Comparison of ENCODE assay signal across 11 cellular contexts in genomic region chr6:13763740-13764381, GRCh38. TPM values are rescaled to one million over a fixed set of nuclear protein-coding genes. Genes with fewer than 3 reads are reported as not detected.
DNase-seq lines count a peak whose midpoint lies in the region; ATAC-seq and TF ChIP-seq lines count a peak whose summit lies in the region.
"Had no signal": no experiment of that assay in that cellular context is flagged by ENCODE, and none has a peak within 500 bp of the region (broad histone marks: within the 10 kb centered on the region; RNA-seq: fewer than 3 reads in every experiment).

No MANE protein-coding gene starts in this region.

- no peaks in the 10 kb centered on the region for H3K27me3 ChIP-seq in PC-3 (ENCODE audit: low read length)
- H3K27me3 ChIP-seq: uterus had no signal

- H3K4me1 Mint-ChIP-seq in activated naive CD8-positive, alpha-beta T cell treated with anti-CD3 and anti-CD28 coated beads, Interleukin-2, amount 10 ng/mL, durations not matched to agents 7 days and 5 days = peaks cover 49% of the 10 kb centered on the region

- H3K36me3 ChIP-seq in PC-3 (ENCODE audit: low read depth, low read length) = no peaks in the 10 kb centered on the region
- H3K36me3 ChIP-seq: uterus had no signal

- H3K4me1 ChIP-seq in PC-3 (ENCODE audit: insufficient read depth, low read length) = peaks cover 9% of the 10 kb centered on the region

- no peak overlapping the region for H3K27ac ChIP-seq in caudate nucleus (ENCODE audit: low read depth, low read length)
- H3K27ac ChIP-seq in PC-3 (ENCODE audit: low read length) = no peak overlapping the region
- H3K27ac ChIP-seq: PC-9, uterus had no signal

- no peaks in the 10 kb centered on the region for H3K9me3 ChIP-seq in PC-3 (ENCODE audit: low read length)
- H3K9me3 ChIP-seq: uterus had no signal

- peaks cover 4% of the 10 kb centered on the region for H3K36me3 Mint-ChIP-seq in activated naive CD8-positive, alpha-beta T cell treated with anti-CD3 and anti-CD28 coated beads, Interleukin-2, amount 10 ng/mL, durations not matched to agents 7 days and 5 days

- no peaks in the 10 kb centered on the region for H3K9me3 Mint-ChIP-seq in activated naive CD8-positive, alpha-beta T cell treated with anti-CD3 and anti-CD28 coated beads, Interleukin-2, amount 10 ng/mL, durations not matched to agents 7 days and 5 days

- CTCF ChIA-PET in PC-3 (lab: Charles Lee) = no interaction called here

- no peaks in the 10 kb centered on the region for H3K9me2 ChIP-seq in PC-3 (replicated peaks; ENCODE audit: low read length)

- H2AFZ ChIP-seq in PC-3 (ENCODE audit: low read length) = no peak overlapping the region
- H2AFZ ChIP-seq: PC-9 had no signal

- H3K4me3 ChIP-seq in PC-3 (ENCODE audit: low read length) = no peak overlapping the region
- H3K4me3 ChIP-seq: PC-9, uterus had no signal

- H3K27me3 Mint-ChIP-seq in activated naive CD8-positive, alpha-beta T cell treated with anti-CD3 and anti-CD28 coated beads, Interleukin-2, amount 10 ng/mL, durations not matched to agents 7 days and 5 days = no peaks in the 10 kb centered on the region

- H3K79me2 ChIP-seq in PC-3 (ENCODE audit: low read length) = no peaks in the 10 kb centered on the region

- BruUV-seq in PC-3 (replicated peaks; lab: Mats Ljungman, UMichigan) = no TSS peak

- no peaks in the 10 kb centered on the region for H4K20me1 ChIP-seq in PC-3 (ENCODE audit: low read length)

- H3K4me2 ChIP-seq in PC-3 (ENCODE audit: low read length) = no peak overlapping the region
- H3K4me2 ChIP-seq: PC-9 had no signal

- no peaks in the 10 kb centered on the region for H3F3A ChIP-seq in PC-3 (ENCODE audit: low read length, unreplicated experiment)

- H3K27ac Mint-ChIP-seq in activated naive CD8-positive, alpha-beta T cell treated with anti-CD3 and anti-CD28 coated beads, Interleukin-2, amount 10 ng/mL, durations not matched to agents 7 days and 5 days = peak overlapping the region; percentile 35

- peak; percentile 34 for DNase-seq in stimulated activated naive CD4-positive, alpha-beta T cell treated with Interleukin-2 at 50 U/mL for 16 hours (lab: John Stamatoyannopoulos, UW)
- DNase-seq in stimulated activated naive CD4-positive, alpha-beta T cell (lab: John Stamatoyannopoulos, UW) = no peak
- no peak for DNase-seq in activated naive CD8-positive, alpha-beta T cell treated with anti-CD3 and anti-CD28 coated beads, Interleukin-2, amount 10 ng/mL, durations not matched to agents 7 days and 5 days
- DNase-seq in NCI-H2196 (lab: John Stamatoyannopoulos, UW; ENCODE audit: unreplicated experiment) (no peak), caudate nucleus (lab: John Stamatoyannopoulos, UW) (no peak), PC-3 (no peak)
- DNase-seq: KBM-7, PC-9, uterus had no signal

- H3K9ac ChIP-seq in PC-3 (ENCODE audit: low read length) = no peak overlapping the region

- H3K4me3 Mint-ChIP-seq in activated naive CD8-positive, alpha-beta T cell treated with anti-CD3 and anti-CD28 coated beads, Interleukin-2, amount 10 ng/mL, durations not matched to agents 7 days and 5 days = no peak overlapping the region

- intact Hi-C loops in PC-3 (cut with micrococcal nuclease) = no loop called here

- TF ChIP-seq CTCF in PC-3 (conservative IDR thresholded peaks at IDR 0.05; ENCODE audit: low read depth, low read length) = no peak

- peak; percentile 56 for ATAC-seq in HG03342 (IDR thresholded peaks at IDR 0.05; ENCODE audit: unreplicated experiment)
- ATAC-seq in activated naive CD8-positive, alpha-beta T cell treated with anti-CD3 and anti-CD28 coated beads, Interleukin-2, amount 10 ng/mL, durations not matched to agents 7 days and 5 days (ENCODE audit: low read depth) = no peak
- ATAC-seq in PC-3 = no peak
- ATAC-seq in GM19023 (IDR thresholded peaks at IDR 0.05; ENCODE audit: unreplicated experiment) = no peak

- POLR2A ChIA-PET in activated naive CD8-positive, alpha-beta T cell treated with anti-CD3 and anti-CD28 coated beads, Interleukin-2, amount 10 ng/mL, durations not matched to agents 7 days and 5 days (lab: Charles Lee) = interaction anchor here (0.7 to 3.0 kb wide), 5 partner anchors 29 to 149 kb away, joined by 3 to 11 read pairs (median 10); partner anchors contain the start of genes NOL7 and RANBP9
- POLR2A ChIA-PET in PC-3 (lab: Charles Lee; ENCODE audit: unreplicated experiment) = no interaction called here

RNA-seq across cellular contexts. Expression of gene MCUR1, which starts 50.5 kb away (rescaled TPM):
- total RNA-seq in activated naive CD8-positive, alpha-beta T cell treated with anti-CD3 and anti-CD28 coated beads, Interleukin-2, amount 10 ng/mL, durations not matched to agents 7 days and 5 days = 10 to 100 TPM; 16.4 to 18.4 TPM
- 28.6 and 36.2 TPM in 2 replicates for total RNA-seq in PC-3 (2014; rRNA removed)

RNA-seq across cellular contexts. Expression of gene RANBP9, which starts 52.2 kb away (rescaled TPM):
- total RNA-seq in activated naive CD8-positive, alpha-beta T cell treated with anti-CD3 and anti-CD28 coated beads, Interleukin-2, amount 10 ng/mL, durations not matched to agents 7 days and 5 days = 10 to 100 TPM; 55.3 to 56.3 TPM
- total RNA-seq in PC-3 (2014; rRNA removed) = 25.8 and 27.9 TPM in 2 replicates
